Comparison of ENCODE assay signal across 19 cellular contexts in the genomic region with DNA sequence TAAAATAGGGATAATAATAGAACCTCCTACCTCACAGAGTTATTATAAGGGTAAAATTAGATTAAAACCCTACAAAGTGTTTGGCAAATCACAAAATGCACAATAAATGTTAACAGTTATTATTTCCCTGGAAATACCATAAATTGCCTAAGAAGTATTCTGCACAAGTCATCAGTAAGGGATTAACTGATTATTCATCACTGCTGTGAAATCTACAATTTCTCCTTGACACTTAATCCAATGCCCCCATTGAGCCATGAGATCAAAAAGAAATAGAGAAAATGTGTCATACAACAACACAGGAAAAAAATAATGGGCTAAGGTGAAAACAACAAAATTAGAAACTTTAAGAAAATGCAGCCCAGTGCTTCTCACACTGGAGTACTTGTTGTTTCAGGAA. TPM values are rescaled to one million over a fixed set of nuclear protein-coding genes. Genes with fewer than 3 reads are reported as not detected.
DNase-seq lines count a peak whose midpoint lies in the region; ATAC-seq, FAIRE-seq and TF ChIP-seq lines count a peak whose summit lies in the region.
"Had no signal": no experiment of that assay in that cellular context is flagged by ENCODE, and none has a peak within 500 bp of the region (broad histone marks: within the 10 kb centered on the region; RNA-seq: fewer than 3 reads in every experiment).

No MANE protein-coding gene starts in this region.

- no peak overlapping the region for H3K23ac ChIP-seq in mesenchymal stem cell (ENCODE audit: low read length in 2 of 2)

- FAIRE-seq in bronchial epithelial cell (lab: Jason Lieb, UNC): no peak
- FAIRE-seq: G401.6, GM12892, H1 had no signal

- no peaks in the 10 kb centered on the region for H3K79me2 ChIP-seq in mammary epithelial cell (ENCODE audit: insufficient read depth, low read length)

- dilution Hi-C loops in mammary epithelial cell (cut with HindIII; ENCODE audit: low sequenced_read_pairs): no loop called here

- no peak for ATAC-seq in GM18519 (IDR thresholded peaks at IDR 0.05; ENCODE audit: low FRiP score, unreplicated experiment)

- peaks cover 11% of the 10 kb centered on the region for H3K79me1 ChIP-seq in mesenchymal stem cell (replicated peaks; ENCODE audit: low read length, poor library complexity, severe bottlenecking)

- no peak overlapping the region for H3K4ac ChIP-seq in mesenchymal stem cell (ENCODE audit: low read depth in 1 of 2, low read length in 2 of 2)

- no peak overlapping the region for H3K9ac ChIP-seq in mammary epithelial cell (ENCODE audit: insufficient read depth, low read length)
- no peak overlapping the region for H3K9ac ChIP-seq in mesenchymal stem cell (ENCODE audit: low read length)

- DNase-seq in mammary epithelial cell (no peak), MCF 10A (ENCODE audit: unreplicated experiment) (no peak), bronchial epithelial cell (ENCODE audit: low read depth) (peak; percentile 38), mesenchymal stem cell (no peak), HuH-7.5 (ENCODE audit: low spot score) (no peak), H7 (no peak)
- DNase-seq: KG1, NCI-H1105, NCI-H146, NCI-H2029, NCI-H345, NCI-H774, SJCRH30 had no signal

- no peak overlapping the region for H3K27ac Mint-ChIP-seq in MCF 10A (ENCODE audit: low read depth, unreplicated experiment)
- H3K27ac Mint-ChIP-seq: B cell, CD14-positive monocyte had no signal

- no peak overlapping the region for H4K91ac ChIP-seq in mesenchymal stem cell (ENCODE audit: low read length)

- H3K4me1 Mint-ChIP-seq in MCF 10A (ENCODE audit: insufficient read depth, unreplicated experiment): peaks cover 6% of the 10 kb centered on the region
- H3K4me1 Mint-ChIP-seq: B cell, CD14-positive monocyte had no signal

- no peaks in the 10 kb centered on the region for H3K9me3 ChIP-seq in mammary epithelial cell (replicated peaks; ENCODE audit: insufficient read depth, low read length)
- no peaks in the 10 kb centered on the region for H3K9me3 ChIP-seq in mesenchymal stem cell (ENCODE audit: control insufficient read depth, low read length)
- H3K9me3 ChIP-seq: SJCRH30 had no signal

- intact Hi-C loops in mammary epithelial cell (cut with micrococcal nuclease): no loop called here
- intact Hi-C loops in MCF 10A (cut with micrococcal nuclease): no loop called here

- H2AK5ac ChIP-seq in mesenchymal stem cell (ENCODE audit: low read length, severe bottlenecking): no peak overlapping the region

- H3K36me3 ChIP-seq in mammary epithelial cell (ENCODE audit: insufficient read depth, low read length): no peaks in the 10 kb centered on the region
- no peaks in the 10 kb centered on the region for H3K36me3 ChIP-seq in bronchial epithelial cell (ENCODE audit: control insufficient read depth, insufficient read depth, low read length)
- peaks cover 0 to 4% of the 10 kb centered on the region in 2 experiments for H3K36me3 ChIP-seq in mesenchymal stem cell (ENCODE audit: control insufficient read depth in 1 of 2, insufficient read depth in 2 of 2, low read depth in 1 of 2, low read length in 2 of 2)
- H3K36me3 ChIP-seq in H7 (replicated peaks; ENCODE audit: control insufficient read depth, insufficient read depth, low read length): no peaks in the 10 kb centered on the region
- H3K36me3 ChIP-seq: SJCRH30 had no signal

- no peak overlapping the region for H2BK120ac ChIP-seq in mesenchymal stem cell (ENCODE audit: low read depth, low read length)

- H3K9me3 Mint-ChIP-seq in MCF 10A (ENCODE audit: unreplicated experiment): no peaks in the 10 kb centered on the region

- H3K4me3 ChIP-seq in mammary epithelial cell (replicated peaks in 1 of 3; ENCODE audit: insufficient read depth in 1 of 3, low read depth in 2 of 3, low read length in 3 of 3): no peak overlapping the region
- H3K4me3 ChIP-seq in bronchial epithelial cell (ENCODE audit: low read depth, low read length): no peak overlapping the region
- no peak overlapping the region for H3K4me3 ChIP-seq in mesenchymal stem cell (ENCODE audit: insufficient read depth in 1 of 2, low read depth in 1 of 2, low read length in 2 of 2)
- no peak overlapping the region for H3K4me3 ChIP-seq in H7 (ENCODE audit: insufficient read depth, low read depth, low read length)
- H3K4me3 ChIP-seq: SJCRH30 had no signal

- CTCF ChIA-PET in mammary epithelial cell (lab: Charles Lee; ENCODE audit: low non-redundant PET): no interaction called here
- CTCF ChIA-PET in MCF 10A (lab: Yijun Ruan, JAX): interaction anchor here (1.1 to 1.2 kb wide), 2 partner anchors 28 to 50 kb away, joined by 3 to 6 read pairs; no protein-coding TSS in a partner anchor

- no TSS peak for BruUV-seq in mammary epithelial cell (replicated peaks; lab: Mats Ljungman, UMichigan)
- no TSS peak for BruUV-seq in MCF 10A (replicated peaks; lab: Mats Ljungman, UMichigan)

- H2BK5ac ChIP-seq in mesenchymal stem cell (ENCODE audit: low read depth, low read length, poor library complexity, severe bottlenecking): peak overlapping the region; percentile 15

- H3K4me3 Mint-ChIP-seq in MCF 10A (ENCODE audit: unreplicated experiment): no peak overlapping the region
- H3K4me3 Mint-ChIP-seq: B cell, CD14-positive monocyte had no signal

- TF ChIP-seq CTCF in mammary epithelial cell (conservative IDR thresholded peaks at IDR 0.05 in 1 of 2, IDR thresholded peaks at IDR 0.05 in 1 of 2; ENCODE audit: extremely low read depth in 1 of 2, insufficient read depth in 1 of 2, low read depth in 1 of 2, low read length in 2 of 2) (no peak), MCF 10A (IDR thresholded peaks at IDR 0.05; ENCODE audit: unreplicated experiment) (no peak), bronchial epithelial cell (IDR thresholded peaks at IDR 0.05; ENCODE audit: insufficient read depth, low read length, severe bottlenecking) (no peak)

- no peaks in the 10 kb centered on the region for H3K36me3 Mint-ChIP-seq in MCF 10A (ENCODE audit: insufficient read depth, unreplicated experiment)
- H3K36me3 Mint-ChIP-seq: CD14-positive monocyte had no signal

- no peaks in the 10 kb centered on the region for H4K20me1 ChIP-seq in mammary epithelial cell (ENCODE audit: insufficient read depth, low read length)

- no peak overlapping the region for H2BK12ac ChIP-seq in mesenchymal stem cell (ENCODE audit: low read length in 2 of 2)

- no peak overlapping the region for H3K18ac ChIP-seq in mesenchymal stem cell (ENCODE audit: low read depth in 1 of 2, low read length in 2 of 2)

- H3K27ac ChIP-seq in mammary epithelial cell (ENCODE audit: insufficient read depth, low read depth, low read length) (peak overlapping the region; percentile 18), mesenchymal stem cell (ENCODE audit: low read length, poor library complexity, severe bottlenecking) (peak overlapping the region; percentile 99)
- H3K27ac ChIP-seq: SJCRH30 had no signal

- H4K8ac ChIP-seq in mesenchymal stem cell (ENCODE audit: low read length): no peak overlapping the region

- H3K4me2 ChIP-seq in mammary epithelial cell (ENCODE audit: insufficient read depth, low read depth, low read length) (no peak overlapping the region), mesenchymal stem cell (ENCODE audit: low read length, poor library complexity, severe bottlenecking) (no peak overlapping the region)

- no peaks in the 10 kb centered on the region for H3K27me3 Mint-ChIP-seq in MCF 10A (ENCODE audit: insufficient read depth, unreplicated experiment)

- peaks cover 39% of the 10 kb centered on the region for H3K4me1 ChIP-seq in mammary epithelial cell (ENCODE audit: insufficient read depth, low read length)
- H3K4me1 ChIP-seq in mesenchymal stem cell (ENCODE audit: control insufficient read depth, insufficient read depth, low read depth, low read length): peaks cover 8% of the 10 kb centered on the region
- H3K4me1 ChIP-seq: SJCRH30 had no signal

- H2BK15ac ChIP-seq in mesenchymal stem cell (ENCODE audit: low read depth, poor library complexity, severe bottlenecking): no peak overlapping the region

- H2AFZ ChIP-seq in mammary epithelial cell (ENCODE audit: low read depth, low read length): no peak overlapping the region
- H2AFZ ChIP-seq in mesenchymal stem cell (ENCODE audit: low read depth, low read length): no peak overlapping the region

- no peaks in the 10 kb centered on the region for H3K27me3 ChIP-seq in mammary epithelial cell (ENCODE audit: insufficient read depth, low read length)
- no peaks in the 10 kb centered on the region for H3K27me3 ChIP-seq in bronchial epithelial cell (ENCODE audit: control insufficient read depth, insufficient read depth, low read length)
- no peaks in the 10 kb centered on the region for H3K27me3 ChIP-seq in mesenchymal stem cell (ENCODE audit: control insufficient read depth in 1 of 2, insufficient read depth in 1 of 2, low read length in 2 of 2)
- H3K27me3 ChIP-seq in H7 (ENCODE audit: control insufficient read depth, insufficient read depth, low read length): no peaks in the 10 kb centered on the region
- H3K27me3 ChIP-seq: SJCRH30 had no signal

- POLR2A ChIA-PET in MCF 10A (lab: Yijun Ruan, JAX): interaction anchor here (0.7 to 1.2 kb wide), 2 partner anchors 26 to 305 kb away, joined by 3 to 4 read pairs; no protein-coding TSS in a partner anchor

- H3K14ac ChIP-seq in mesenchymal stem cell (ENCODE audit: low read length in 2 of 2): no peak overlapping the region

- in situ Hi-C loops in mammary epithelial cell (cut with MboI; ENCODE audit: low sequenced_read_pairs in 2 of 2): no loop called here

RNA-seq across cellular contexts. Expression of a gene that starts 6.7 kb away (rescaled TPM):
- total RNA-seq in mammary epithelial cell (under 1 TPM in 1 of 2 donors, not detected in 1; 0.83 TPM), MCF 10A (2022) (not detected in 2 replicates), bronchial epithelial cell (0.26 TPM in 2 replicates)
- polyA plus RNA-seq in mammary epithelial cell: 0.99 TPM
- polyA minus RNA-seq in mammary epithelial cell: 0.93 TPM
- polyA plus RNA-seq in mesenchymal stem cell (2013, experiment 1 of 2): 1.3 TPM
- 1.8 TPM for polyA plus RNA-seq in mesenchymal stem cell (2013, experiment 2 of 2)
- total RNA-seq in H7 (2014; rRNA removed; shearing (Covaris generic)): 0.87 and 2.2 TPM in 2 replicates
